Comparison of ENCODE assay signal across 8 cellular contexts in the genomic region with DNA sequence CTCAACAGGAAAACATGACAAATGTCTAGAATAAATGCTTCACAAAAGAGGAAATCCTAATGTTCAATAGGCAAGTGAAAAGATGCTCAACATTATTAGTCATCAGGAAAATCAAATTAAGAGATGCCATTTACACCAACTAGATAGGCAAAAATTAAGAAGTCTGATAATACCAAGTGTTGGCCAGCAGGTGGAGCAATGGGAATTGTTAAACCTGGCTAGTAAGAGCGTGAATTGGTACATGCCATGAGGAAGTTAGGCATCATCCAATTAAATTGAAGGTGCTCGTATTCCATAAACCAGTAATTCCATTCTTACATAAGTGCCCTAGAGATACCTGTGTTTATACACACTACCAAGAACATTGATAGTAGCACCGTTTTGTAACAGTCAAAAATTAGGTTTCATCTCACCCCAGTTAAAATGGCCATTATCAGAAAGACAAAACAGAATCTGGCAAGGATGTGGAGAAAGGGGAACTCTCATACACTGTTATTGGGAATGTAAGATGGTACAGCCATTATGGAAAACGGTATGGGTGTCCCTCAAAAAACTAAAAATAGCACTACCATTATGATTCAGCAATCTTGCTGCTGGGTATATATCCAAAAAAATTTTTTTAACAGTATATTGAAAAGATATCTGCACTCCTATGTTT. TPM values are rescaled to one million over a fixed set of nuclear protein-coding genes. Genes with fewer than 3 reads are reported as not detected.
DNase-seq lines count a peak whose midpoint lies in the region; ATAC-seq, FAIRE-seq and TF ChIP-seq lines count a peak whose summit lies in the region.

No MANE protein-coding gene starts in this region.

- intact Hi-C loops in right cardiac atrium (cut with DNase I) = loop anchor here in 1 of 4 donors (1.0 kb wide), 1 partner anchor 38 kb away; no protein-coding TSS in a partner anchor

- H3K36me3 Mint-ChIP-seq in stimulated activated effector memory CD8-positive, alpha-beta T cell treated with anti-CD3 and anti-CD28 coated beads, Interleukin-12 subunit alpha, Interleukin-12 subunit beta, amount 100 ng/mL, for 72 hours = no peaks in the 10 kb centered on the region

- H3K9me3 ChIP-seq in DOHH2 (ENCODE audit: control insufficient read depth, insufficient read depth, low read length) (no peaks in the 10 kb centered on the region), MG63 (no peaks in the 10 kb centered on the region), right cardiac atrium (ENCODE audit: control insufficient read depth, low read length) (no peaks in the 10 kb centered on the region), small intestine (ENCODE audit: control insufficient read depth, low read depth) (no peaks in the 10 kb centered on the region)

- WGBS in right cardiac atrium = under 1% methylated on average over 4 of the region's 4 CpGs
- 0 to 1% (median 1%) methylated on average over 4 of the region's 4 CpGs for WGBS in small intestine, 3 donors

- H4K20me1 ChIP-seq in DOHH2 (ENCODE audit: control insufficient read depth, insufficient read depth, low read depth, low read length) = no peaks in the 10 kb centered on the region

- H3F3A ChIP-seq in DOHH2 (ENCODE audit: control insufficient read depth, insufficient read depth) = no peaks in the 10 kb centered on the region

- no peaks in the 10 kb centered on the region for H3K9me3 Mint-ChIP-seq in stimulated activated effector memory CD8-positive, alpha-beta T cell treated with anti-CD3 and anti-CD28 coated beads, Interleukin-12 subunit alpha, Interleukin-12 subunit beta, amount 100 ng/mL, for 72 hours

- H3K4me3 ChIP-seq in DOHH2 (ENCODE audit: low read length) = 0 out of 2 replicates have a peak overlapping the region, but pooled peaks have one; percentile 22
- H3K4me3 ChIP-seq in MG63 = no peak overlapping the region
- H3K4me3 ChIP-seq in right cardiac atrium (ENCODE audit: low read length) = no peak overlapping the region
- H3K4me3 ChIP-seq in small intestine (ENCODE audit: low read depth in 1 of 2, low read length in 2 of 2) = no peak overlapping the region

- H3K36me3 ChIP-seq in DOHH2 (ENCODE audit: control insufficient read depth, low read length) = no peaks in the 10 kb centered on the region
- no peaks in the 10 kb centered on the region for H3K36me3 ChIP-seq in MG63
- H3K36me3 ChIP-seq in small intestine (ENCODE audit: control insufficient read depth in 2 of 2, insufficient read depth in 2 of 2, low read length in 2 of 2) = no peaks in the 10 kb centered on the region

- DNase-seq in MG63 = peak; percentile 10
- DNase-seq in RCC 7860 (ENCODE audit: low spot score) = peak; percentile 38
- DNase-seq in amniotic epithelial cell (ENCODE audit: low read depth) = peak; percentile 71
- DNase-seq in right cardiac atrium = peak in 2 of 3 donors; percentile 37 to 46
- DNase-seq in small intestine = peak; percentile 63
- no peak for DNase-seq in stimulated activated effector memory CD8-positive, alpha-beta T cell treated with anti-CD3 and anti-CD28 coated beads, Interleukin-12 subunit alpha, Interleukin-12 subunit beta, amount 100 ng/mL, for 72 hours (ENCODE audit: low spot score in 2 of 2)

- H3K27ac ChIP-seq in DOHH2 (ENCODE audit: low read depth, low read length) (no peak overlapping the region), right cardiac atrium (ENCODE audit: low read length) (no peak overlapping the region), small intestine (ENCODE audit: low read depth in 1 of 2, low read length in 1 of 2) (no peak overlapping the region)

- no peaks in the 10 kb centered on the region for H3K79me2 ChIP-seq in DOHH2 (ENCODE audit: control insufficient read depth, low read length)

- no peaks in the 10 kb centered on the region for H3K4me1 Mint-ChIP-seq in stimulated activated effector memory CD8-positive, alpha-beta T cell treated with anti-CD3 and anti-CD28 coated beads, Interleukin-12 subunit alpha, Interleukin-12 subunit beta, amount 100 ng/mL, for 72 hours

- ATAC-seq in GM21576 (IDR thresholded peaks at IDR 0.05; ENCODE audit: unreplicated experiment) = peak; percentile 75
- ATAC-seq in right cardiac atrium = peak in 1 of 2 donors; percentile 73
- no peak for ATAC-seq in stimulated activated effector memory CD8-positive, alpha-beta T cell treated with anti-CD3 and anti-CD28 coated beads, Interleukin-12 subunit alpha, Interleukin-12 subunit beta, amount 100 ng/mL, for 72 hours

- H3K27me3 ChIP-seq in DOHH2 (ENCODE audit: control insufficient read depth, low read length) (no peaks in the 10 kb centered on the region), MG63 (no peaks in the 10 kb centered on the region), right cardiac atrium (ENCODE audit: control insufficient read depth, insufficient read depth) (no peaks in the 10 kb centered on the region), small intestine (ENCODE audit: control insufficient read depth in 2 of 2, insufficient read depth in 2 of 2, low read length in 2 of 2) (no peaks in the 10 kb centered on the region)

- H3K27ac Mint-ChIP-seq in stimulated activated effector memory CD8-positive, alpha-beta T cell treated with anti-CD3 and anti-CD28 coated beads, Interleukin-12 subunit alpha, Interleukin-12 subunit beta, amount 100 ng/mL, for 72 hours = no peak overlapping the region

- FAIRE-seq in RCC 7860 (lab: Jason Lieb, UNC) (peak; percentile 90), small intestine (lab: Jason Lieb, UNC) (peak; percentile 47)

- 0 out of 2 replicates have a peak overlapping the region, but pooled peaks have one; percentile 11 for H3K4me2 ChIP-seq in DOHH2 (ENCODE audit: low read length)

- no peaks in the 10 kb centered on the region for H3K9me2 ChIP-seq in DOHH2 (replicated peaks; ENCODE audit: control insufficient read depth, low read length)

- peak; percentile 54 for TF ChIP-seq CTCF in DOHH2 (IDR thresholded peaks at IDR 0.05; ENCODE audit: low read depth, low read length, poor library complexity, severe bottlenecking)

- H3K4me3 Mint-ChIP-seq in stimulated activated effector memory CD8-positive, alpha-beta T cell treated with anti-CD3 and anti-CD28 coated beads, Interleukin-12 subunit alpha, Interleukin-12 subunit beta, amount 100 ng/mL, for 72 hours = no peak overlapping the region

- 0 out of 2 replicates have a peak, but pooled peaks cover 3% of the 10 kb centered on the region for H3K4me1 ChIP-seq in DOHH2 (ENCODE audit: control insufficient read depth, low read length)
- no peaks in the 10 kb centered on the region for H3K4me1 ChIP-seq in right cardiac atrium (ENCODE audit: control insufficient read depth, insufficient read depth, low read length)
- H3K4me1 ChIP-seq in small intestine (ENCODE audit: control insufficient read depth in 2 of 2, insufficient read depth in 1 of 2, low read depth in 1 of 2, low read length in 1 of 2) = no peaks in the 10 kb centered on the region

RNA-seq across cellular contexts. Expression of a gene that starts 14.0 kb away (rescaled TPM):
- total RNA-seq in MG63 (2014; rRNA removed; shearing (Covaris generic); ENCODE audit: low replicate concordance) = not detected in 2 replicates
- 1 to 10 TPM in 2 of 4 donors, under 1 TPM in 2; 0.49 to 1.6 (median 0.98) TPM for total RNA-seq in right cardiac atrium
- 0.70 TPM for polyA plus RNA-seq in right cardiac atrium
- polyA plus RNA-seq in small intestine = under 1 TPM in 1 of 3 donors, not detected in 2; 0.70 TPM

RNA-seq across cellular contexts. Expression of a gene that starts 22.2 kb away (rescaled TPM):
- total RNA-seq in MG63 (2014; rRNA removed; shearing (Covaris generic); ENCODE audit: low replicate concordance) = 0.10 TPM in 1 of 2 replicates, not detected in the other
- total RNA-seq in right cardiac atrium = 1 to 10 TPM in 2 of 4 donors, under 1 TPM in 2; 0.40 to 1.4 (median 0.99) TPM
- polyA plus RNA-seq in right cardiac atrium (0.52 TPM), small intestine (under 1 TPM in 1 of 3 donors, not detected in 2; 0.54 TPM)

RNA-seq across cellular contexts. Expression of a gene that starts 58.5 kb away (rescaled TPM):
- total RNA-seq in MG63 (2014; rRNA removed; shearing (Covaris generic); ENCODE audit: low replicate concordance) = not detected in 2 replicates
- total RNA-seq in right cardiac atrium = not detected
- polyA plus RNA-seq in right cardiac atrium (not detected), small intestine (not detected)

RNA-seq across cellular contexts. Expression of a gene that starts 58.5 kb away (rescaled TPM):
- 4.4 and 6.0 TPM in 2 replicates for total RNA-seq in MG63 (2014; rRNA removed; shearing (Covaris generic); ENCODE audit: low replicate concordance)
- 10 to 100 TPM; 10.2 to 14.7 (median 12.8) TPM for total RNA-seq in right cardiac atrium
- 7.8 TPM for polyA plus RNA-seq in right cardiac atrium
- 1 to 10 TPM; 2.2 to 9.4 (median 6.6) TPM for polyA plus RNA-seq in small intestine

Comparison
In these comparisons a context has a peak if more than half of its experiments do, and no peak if none do; other contexts are left out.
1. DNase-seq: peak in MG63 (single experiment), RCC 7860 (single experiment), amniotic epithelial cell (single experiment), right cardiac atrium (2 of 3) and small intestine (single experiment); none in stimulated activated effector memory CD8-positive, alpha-beta T cell treated with anti-CD3 and anti-CD28 coated beads, Interleukin-12 subunit alpha, Interleukin-12 subunit beta, amount 100 ng/mL, for 72 hours (0 of 2).